ENCODE assay signal across 1 cellular context in genomic region chr3:184305577-184305976, GRCh38.
TF ChIP-seq lines count a peak whose summit lies in the region.

No MANE protein-coding gene starts in this region.

TF ChIP-seq in WTC11, 78 proteins besides CTCF, POLR2A, EP300 and RAD21 (continued from another document):
- TF ChIP-seq AFF4 (CRISPR knock-in tag; IDR thresholded peaks at IDR 0.05; ENCODE audit: borderline replicate concordance) = no peak
- no peak for TF ChIP-seq ZNF281 (CRISPR knock-in tag; IDR thresholded peaks at IDR 0.05)
- no peak for TF ChIP-seq ZNF671 (CRISPR knock-in tag; IDR thresholded peaks at IDR 0.05)
- TF ChIP-seq NFYB (CRISPR knock-in tag; conservative IDR thresholded peaks at IDR 0.05; ENCODE audit: low read depth) = no peak
- no peak for TF ChIP-seq SMAD3 (CRISPR knock-in tag; IDR thresholded peaks at IDR 0.05; ENCODE audit: borderline replicate concordance)
- TF ChIP-seq, protein P1, sequence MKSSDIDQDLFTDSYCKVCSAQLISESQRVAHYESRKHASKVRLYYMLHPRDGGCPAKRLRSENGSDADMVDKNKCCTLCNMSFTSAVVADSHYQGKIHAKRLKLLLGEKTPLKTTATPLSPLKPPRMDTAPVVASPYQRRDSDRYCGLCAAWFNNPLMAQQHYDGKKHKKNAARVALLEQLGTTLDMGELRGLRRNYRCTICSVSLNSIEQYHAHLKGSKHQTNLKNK (CRISPR knock-in tag; IDR thresholded peaks at IDR 0.05) = no peak
- TF ChIP-seq NFE2L1 (CRISPR knock-in tag; IDR thresholded peaks at IDR 0.05) = no peak
- TF ChIP-seq TP53 (CRISPR knock-in tag; IDR thresholded peaks at IDR 0.05) = no peak
- no peak for TF ChIP-seq ZNF263 (CRISPR knock-in tag; IDR thresholded peaks at IDR 0.05; ENCODE audit: low read depth)
- no peak for TF ChIP-seq ELF4 (CRISPR knock-in tag; IDR thresholded peaks at IDR 0.05; ENCODE audit: low read depth)
- TF ChIP-seq AR (CRISPR knock-in tag; IDR thresholded peaks at IDR 0.05) = no peak
- no peak for TF ChIP-seq FOXP1 (CRISPR knock-in tag; IDR thresholded peaks at IDR 0.05; ENCODE audit: borderline replicate concordance)
- TF ChIP-seq FOXK1 (CRISPR knock-in tag; IDR thresholded peaks at IDR 0.05) = no peak
- no peak for TF ChIP-seq SP1 (CRISPR knock-in tag; conservative IDR thresholded peaks at IDR 0.05)
- no peak for TF ChIP-seq RORB (CRISPR knock-in tag; IDR thresholded peaks at IDR 0.05)
- no peak for TF ChIP-seq ZNF219 (CRISPR knock-in tag; IDR thresholded peaks at IDR 0.05; ENCODE audit: borderline replicate concordance)
